In genomic region chr20:37333130-37333847, GRCh38 we compare ENCODE assay signal across 18 cellular contexts. TPM values are rescaled to one million over a fixed set of nuclear protein-coding genes. Genes with fewer than 3 reads are reported as not detected.
DNase-seq lines count a peak whose midpoint lies in the region; ATAC-seq, FAIRE-seq and TF ChIP-seq lines count a peak whose summit lies in the region.
"Had no signal": no experiment of that assay in that cellular context is flagged by ENCODE, and none has a peak within 500 bp of the region (broad histone marks: within the 10 kb centered on the region; RNA-seq: fewer than 3 reads in every experiment).

No MANE protein-coding gene starts in this region.

- dilution Hi-C loops in IMR-90 (cut with HindIII; ENCODE audit: low sequenced_read_pairs, unreplicated experiment): no loop called here

- in situ Hi-C loops in IMR-90 (cut with MboI; ENCODE audit: low sequenced_read_pairs) (no loop called here), GM12878 (cut with MboI) (no loop called here)

- no peak for TF ChIP-seq EP300 in GM12878 (IDR thresholded peaks at IDR 0.05; ENCODE audit: borderline replicate concordance in 1 of 2, control insufficient read depth in 1 of 2, low read depth in 2 of 2, low read length in 2 of 2)

- H2BK20ac ChIP-seq in IMR-90 (ENCODE audit: low read depth, low read length): no peak overlapping the region

- no peak for FAIRE-seq in GM12878 (lab: Jason Lieb, UNC)
- FAIRE-seq: HTR-8/SVneo, K562 had no signal

- H3K4me3 ChIP-seq in IMR-90 (ENCODE audit: insufficient read depth, low read depth, low read length): no peak overlapping the region
- H3K4me3 ChIP-seq in GM12878: no peak overlapping the region
- H3K4me3 ChIP-seq in mesodermal cell (ENCODE audit: extremely low read depth, insufficient read depth, low read length, poor library complexity, severe bottlenecking): no peak overlapping the region
- no peak overlapping the region for H3K4me3 ChIP-seq in spleen
- H3K4me3 ChIP-seq: GM23338, K562 had no signal

- H3K56ac ChIP-seq in IMR-90 (ENCODE audit: extremely low read depth, insufficient read depth, low read length): no peak overlapping the region

- WGBS in IMR-90 (ENCODE audit: extremely low coverage in 2 of 2, insufficient read length in 1 of 2), 2 experiments: no CpG with 5 or more reads among the region's 9 CpGs
- WGBS in GM12878 (ENCODE audit: insufficient coverage, insufficient replicate concordance, low lambda C conversion rate, missing lambda C conversion rate): 96% methylated on average over 8 of the region's 9 CpGs
- 93 to 96% methylated on average over 8 of the region's 9 CpGs for WGBS in mesodermal cell (ENCODE audit: insufficient coverage in 2 of 2), 2 experiments
- 83 to 91% (median 84%) methylated on average over 9 of the region's 9 CpGs for WGBS in spleen, 5 donors

- H3K27ac ChIP-seq in IMR-90 (ENCODE audit: insufficient read depth, low read length): no peak overlapping the region
- H3K27ac ChIP-seq in GM12878 (ENCODE audit: control insufficient read depth, insufficient read depth): no peak overlapping the region
- peak overlapping the region; percentile 84 for H3K27ac ChIP-seq in mesodermal cell (ENCODE audit: low read depth, low read length, severe bottlenecking)
- H3K27ac ChIP-seq in spleen: peak overlapping the region in 4 of 8 donors; percentile 43 to 83 (median 68)
- H3K27ac ChIP-seq: C4-2B had no signal

- CTCF ChIA-PET in IMR-90 (lab: Yijun Ruan, JAX): no interaction called here
- CTCF ChIA-PET in GM12878 (lab: Yijun Ruan, JAX): no interaction called here

- H3K4me1 ChIP-seq in IMR-90 (ENCODE audit: control insufficient read depth, insufficient read depth, low read length) (peaks cover 8% of the 10 kb centered on the region), GM12878 (ENCODE audit: control insufficient read depth, insufficient read depth, low read length) (peaks cover 38% of the 10 kb centered on the region), mesodermal cell (ENCODE audit: control insufficient read depth, insufficient read depth, low read length, poor library complexity, severe bottlenecking) (peaks cover 38% of the 10 kb centered on the region), spleen (peaks cover 15 to 45% (median 31%) of the 10 kb centered on the region in 6 donors)

- H2BK120ac ChIP-seq in IMR-90 (ENCODE audit: low read depth, low read length): no peak overlapping the region

- TF ChIP-seq POLR2A in IMR-90 (IDR thresholded peaks at IDR 0.05; ENCODE audit: low read depth, low read length) (no peak), GM12878 (IDR thresholded peaks at IDR 0.05; ENCODE audit: low read depth, low read length) (no peak), spleen (IDR thresholded peaks at IDR 0.05) (no peak)

- no peaks in the 10 kb centered on the region for H3K79me2 ChIP-seq in GM12878 (ENCODE audit: control insufficient read depth, insufficient read depth, low read length)

- ATAC-seq in IMR-90 (ENCODE audit: low read depth) (no peak), GM12878 (no peak)

- H3K14ac ChIP-seq in IMR-90 (replicated peaks; ENCODE audit: low read depth, low read length): no peak overlapping the region

- SMC1A ChIA-PET in GM12878 (lab: Charles Lee; ENCODE audit: uncharacterized antibody, unreplicated experiment): interaction anchor here (1.4 kb wide), 1 partner anchor 9 kb away, joined by 3 read pairs; no protein-coding TSS in a partner anchor

- TF ChIP-seq CTCF in IMR-90 (conservative IDR thresholded peaks at IDR 0.05; ENCODE audit: low read depth, low read length): no peak
- no peak for TF ChIP-seq CTCF in GM12878 (IDR thresholded peaks at IDR 0.05 in 2 of 3, conservative IDR thresholded peaks at IDR 0.05 in 1 of 3; ENCODE audit: control insufficient read depth in 2 of 3, extremely low read depth in 1 of 3, insufficient read depth in 1 of 3, low read depth in 3 of 3, low read length in 3 of 3)
- no peak for TF ChIP-seq CTCF in spleen (IDR thresholded peaks at IDR 0.05 in 8 of 11, conservative IDR thresholded peaks at IDR 0.05 in 3 of 11)

- no peak overlapping the region for H2BK5ac ChIP-seq in IMR-90 (ENCODE audit: low read depth, low read length, poor library complexity, severe bottlenecking)

- H4K8ac ChIP-seq in IMR-90 (ENCODE audit: low read depth in 2 of 2, low read length in 2 of 2): no peak overlapping the region

- H3K23ac ChIP-seq in IMR-90 (ENCODE audit: low read depth, low read length): no peak overlapping the region

- H3K4me2 ChIP-seq in IMR-90 (ENCODE audit: low read depth, low read length): no peak overlapping the region
- no peak overlapping the region for H3K4me2 ChIP-seq in GM12878 (ENCODE audit: control insufficient read depth, insufficient read depth)
- H3K4me2 ChIP-seq: GM23338 had no signal

- no peak overlapping the region for H2BK15ac ChIP-seq in IMR-90 (ENCODE audit: low read depth, low read length)

- DNase-seq in IMR-90 (no peak), GM12878 (ENCODE audit: low read depth, low spot score) (no peak), spleen (peak; percentile 39), glomerular visceral epithelial cell (ENCODE audit: extremely low spot score) (no peak), COR-L47 (lab: John Stamatoyannopoulos, UW) (no peak), EL (no peak), iPS-NIHi11 (ENCODE audit: low spot score) (no peak)
- DNase-seq: Calu3; HFFc6; NCI-H1048; NCI-H2107; NCI-H69; NK-92 treated with Interleukin-12 subunit alpha and Interleukin-12 subunit beta, amount 100 ng/mL, for 24 hours had no signal

- H4K5ac ChIP-seq in IMR-90 (ENCODE audit: low read depth, low read length): no peak overlapping the region

- no peaks in the 10 kb centered on the region; a peak in 1 of 4 replicates for H3K79me1 ChIP-seq in IMR-90 (ENCODE audit: low read depth in 1 of 2, low read length in 2 of 2)

- H2AK9ac ChIP-seq in IMR-90 (replicated peaks; ENCODE audit: low read depth, low read length, poor library complexity): no peak overlapping the region

- H4K20me1 ChIP-seq in IMR-90 (ENCODE audit: insufficient read depth, low read length) (no peaks in the 10 kb centered on the region), GM12878 (ENCODE audit: control insufficient read depth, insufficient read depth) (no peaks in the 10 kb centered on the region)

- POLR2A ChIA-PET in IMR-90 (lab: Charles Lee; ENCODE audit: unreplicated experiment): no interaction called here
- POLR2A ChIA-PET in GM12878 (lab: Charles Lee): interaction anchor here (1.3 to 2.1 kb wide), 2 partner anchors 14 to 17 kb away, joined by 3 to 5 read pairs; no protein-coding TSS in a partner anchor

- H2AK5ac ChIP-seq in IMR-90 (ENCODE audit: low read depth, low read length): 0 out of 2 replicates have a peak overlapping the region, but pooled peaks have one; percentile 45

- no peak overlapping the region for H4K91ac ChIP-seq in IMR-90 (ENCODE audit: insufficient read depth, low read depth, low read length)

- H3K9me3 ChIP-seq in IMR-90 (ENCODE audit: control insufficient read depth, insufficient read depth, low read length): no peaks in the 10 kb centered on the region
- H3K9me3 ChIP-seq in GM12878 (replicated peaks; ENCODE audit: control insufficient read depth, insufficient read depth, low read length): no peaks in the 10 kb centered on the region
- H3K9me3 ChIP-seq in mesodermal cell (ENCODE audit: control insufficient read depth, low read length): no peaks in the 10 kb centered on the region
- H3K9me3 ChIP-seq in spleen: no peaks in the 10 kb centered on the region

- no peak overlapping the region for H3K18ac ChIP-seq in IMR-90 (ENCODE audit: low read depth, low read length)

- H3K9ac ChIP-seq in IMR-90 (ENCODE audit: low read depth, low read length): no peak overlapping the region
- H3K9ac ChIP-seq in GM12878 (ENCODE audit: control insufficient read depth, insufficient read depth, low read length): no peak overlapping the region

- H3K4ac ChIP-seq in IMR-90 (ENCODE audit: low read depth, low read length): no peak overlapping the region

- TF ChIP-seq RAD21 in IMR-90 (IDR thresholded peaks at IDR 0.05; ENCODE audit: low read length): no peak
- TF ChIP-seq RAD21 in GM12878 (IDR thresholded peaks at IDR 0.05; ENCODE audit: insufficient read depth, low read depth, low read length): no peak

- H3K27me3 ChIP-seq in IMR-90 (ENCODE audit: control insufficient read depth, insufficient read depth, low read length) (no peaks in the 10 kb centered on the region), GM12878 (replicated peaks in 1 of 2; ENCODE audit: control insufficient read depth in 2 of 2, insufficient read depth in 2 of 2, low read length in 1 of 2) (no peaks in the 10 kb centered on the region), spleen (replicated peaks in 1 of 7) (no peaks in the 10 kb centered on the region)

- H2AFZ ChIP-seq in IMR-90 (replicated peaks; ENCODE audit: low read length, poor library complexity): no peak overlapping the region
- peak overlapping the region; percentile 23; the same call in 1 of the 2 replicates for H2AFZ ChIP-seq in GM12878 (ENCODE audit: control insufficient read depth, low read depth, low read length)

- peaks cover 6% of the 10 kb centered on the region; the same call in 1 of the 2 replicates for H3K9me1 ChIP-seq in IMR-90 (ENCODE audit: insufficient read depth, low read length)

- intact Hi-C loops in IMR-90 (cut with micrococcal nuclease) (no loop called here), GM12878 (cut with micrococcal nuclease; ENCODE audit: unreplicated experiment) (no loop called here), spleen (cut with DNase I; ENCODE audit: low total_unique reads) (no loop called here)

- RAD21 ChIA-PET in GM12878 (lab: Charles Lee; ENCODE audit: unreplicated experiment): interaction anchor here (3.9 kb wide), 1 partner anchor 13 kb away, joined by 38 read pairs; the partner anchor contains the start of gene SRC

- BruUV-seq in IMR-90 (replicated peaks; lab: Mats Ljungman, UMichigan) (no TSS peak), GM12878 (replicated peaks; lab: Mats Ljungman, UMichigan) (no TSS peak)

- H3K36me3 ChIP-seq in IMR-90 (ENCODE audit: control insufficient read depth, insufficient read depth, low read length) (no peaks in the 10 kb centered on the region), GM12878 (ENCODE audit: control insufficient read depth in 2 of 2, insufficient read depth in 2 of 2, low read length in 1 of 2) (no peaks in the 10 kb centered on the region), mesodermal cell (ENCODE audit: control insufficient read depth, insufficient read depth, low read length) (no peaks in the 10 kb centered on the region), spleen (no peaks in the 10 kb centered on the region)

RNA-seq across cellular contexts. Expression of gene SRC, which starts 12.7 kb away (rescaled TPM):
- total RNA-seq in IMR-90 (2012; rRNA removed) (6.7 and 7.0 TPM in 2 replicates), GM12878 (2014; rRNA removed) (22.1 and 27.4 TPM in 2 replicates), GM12878 (2014; rRNA removed; fragmentation: Illumina TruSeq; extraction: Trizol) (19.3 and 20.0 TPM in 2 replicates), GM12878 (2021) (63.5 and 71.3 TPM in 2 replicates), spleen (10 to 100 TPM; 27.3 to 68.0 (median 36.1) TPM)
- polyA plus RNA-seq in IMR-90 (2012; rRNA removed) (19.8 and 24.2 TPM in 2 replicates), GM12878 (2011; rRNA removed) (18.4 and 32.0 TPM in 2 replicates), GM12878 (2014; fragmentation: Illumina TruSeq; extraction: Trizol) (20.3 and 33.1 TPM in 2 replicates), GM12878 (2014; fragmentation: Nextera tagmentation; extraction: Ambion mirVana) (under 1 TPM; 0.60 to 0.85 TPM), GM12878 (2014; rRNA removed) (47.1 and 61.4 TPM in 2 replicates), GM12878 (2016; fragmentation: Nextera tagmentation; extraction: Ambion mirVana) (10 to 100 TPM; 26.9 TPM), spleen (10 to 100 TPM in 2 of 3 donors, 1 to 10 TPM in 1; 7.0 to 28.7 (median 10.1) TPM)
- 10.7 and 21.0 TPM in 2 replicates for polyA plus RNA-seq in IMR-90 (2012; cell fraction: cytosol; rRNA removed)
- 66.9 and 101 TPM in 2 replicates for polyA plus RNA-seq in IMR-90 (2012; cell fraction: nucleus; rRNA removed; ENCODE audit: low replicate concordance)
- total RNA-seq in GM12878 (2013; cell fraction: nucleolus; rRNA removed): 118 and 148 TPM in 2 replicates
- 15.0 TPM for polyA plus RNA-seq in GM12878 (2011; ENCODE audit: low read depth)
- polyA plus RNA-seq in GM12878 (2011; cell fraction: cytosol; rRNA removed): 41.3 and 47.7 TPM in 2 replicates
- polyA plus RNA-seq in GM12878 (2011; cell fraction: nucleus; rRNA removed): 185 and 196 TPM in 2 replicates
- 25.3 and 26.0 TPM in 2 replicates for polyA plus RNA-seq in GM12878 (2012)
- 41.8 and 64.6 TPM in 2 replicates for polyA minus RNA-seq in GM12878 (2011; rRNA and poly(A)+ RNA removed)
- polyA minus RNA-seq in GM12878 (2011; cell fraction: cytosol; rRNA and poly(A)+ RNA removed): 22.9 and 30.8 TPM in 2 replicates
- 42.9 and 73.0 TPM in 2 replicates for polyA minus RNA-seq in GM12878 (2011; cell fraction: nucleus; rRNA and poly(A)+ RNA removed)
- 97.8 TPM for polyA plus RNA-seq in mesodermal cell (2013, experiment 1 of 2)
- 102 TPM for polyA plus RNA-seq in mesodermal cell (2013, experiment 2 of 2)

RNA-seq across cellular contexts. Expression of gene MANBAL, which starts 43.8 kb away (rescaled TPM):
- total RNA-seq in IMR-90 (2012; rRNA removed) (24.4 and 28.9 TPM in 2 replicates), GM12878 (2014; rRNA removed) (8.6 and 12.2 TPM in 2 replicates), GM12878 (2014; rRNA removed; fragmentation: Illumina TruSeq; extraction: Trizol) (15.0 and 15.6 TPM in 2 replicates), GM12878 (2021) (18.9 TPM in 2 replicates), spleen (10 to 100 TPM; 10.7 to 24.7 (median 18.1) TPM)
- polyA plus RNA-seq in IMR-90 (2012; rRNA removed) (98.6 and 109 TPM in 2 replicates), GM12878 (2011; rRNA removed) (25.1 and 39.0 TPM in 2 replicates), GM12878 (2014; fragmentation: Illumina TruSeq; extraction: Trizol) (20.2 and 30.7 TPM in 2 replicates), GM12878 (2014; fragmentation: Nextera tagmentation; extraction: Ambion mirVana) (10 to 100 TPM; 13.7 to 15.6 TPM), GM12878 (2014; rRNA removed) (33.7 and 36.4 TPM in 2 replicates), GM12878 (2016; fragmentation: Nextera tagmentation; extraction: Ambion mirVana) (10 to 100 TPM; 40.8 to 45.6 TPM), spleen (10 to 100 TPM; 30.2 to 33.0 (median 32.3) TPM)
- polyA plus RNA-seq in IMR-90 (2012; cell fraction: cytosol; rRNA removed): 51.7 and 91.4 TPM in 2 replicates
- polyA plus RNA-seq in IMR-90 (2012; cell fraction: nucleus; rRNA removed; ENCODE audit: low replicate concordance): 46.7 and 65.5 TPM in 2 replicates
- 16.3 and 20.6 TPM in 2 replicates for total RNA-seq in GM12878 (2013; cell fraction: nucleolus; rRNA removed)
- 22.4 TPM for polyA plus RNA-seq in GM12878 (2011; ENCODE audit: low read depth)
- polyA plus RNA-seq in GM12878 (2011; cell fraction: cytosol; rRNA removed): 52.9 and 61.1 TPM in 2 replicates
- polyA plus RNA-seq in GM12878 (2011; cell fraction: nucleus; rRNA removed): 32.8 and 42.1 TPM in 2 replicates
- polyA plus RNA-seq in GM12878 (2012): 23.7 and 25.2 TPM in 2 replicates
- polyA minus RNA-seq in GM12878 (2011; rRNA and poly(A)+ RNA removed): 25.5 and 25.8 TPM in 2 replicates
- 7.5 and 9.5 TPM in 2 replicates for polyA minus RNA-seq in GM12878 (2011; cell fraction: cytosol; rRNA and poly(A)+ RNA removed)
- polyA minus RNA-seq in GM12878 (2011; cell fraction: nucleus; rRNA and poly(A)+ RNA removed): 4.2 and 8.4 TPM in 2 replicates
- polyA plus RNA-seq in mesodermal cell (2013, experiment 1 of 2): 69.0 TPM
- polyA plus RNA-seq in mesodermal cell (2013, experiment 2 of 2): 60.5 TPM
